Comparison of ENCODE assay signal across 25 cellular contexts in genomic region chr1:94672001-94672400, GRCh38.
A peak's percentile ranks its signal among the peaks of the same experiment; 100 is the strongest.
DNase-seq lines count a peak whose midpoint lies in the region; ATAC-seq and TF ChIP-seq lines count a peak whose summit lies in the region.
"Had no signal": no experiment of that assay in that cellular context is flagged by ENCODE, and none has a peak within 500 bp of the region (broad histone marks: within the 10 kb centered on the region; RNA-seq: fewer than 3 reads in every experiment).

No MANE protein-coding gene starts in this region.

- H3K27ac Mint-ChIP-seq in progenitor cell of endocrine pancreas: peak overlapping the region; percentile 51
- H3K27ac Mint-ChIP-seq: CD4-positive, alpha-beta memory T cell; IgD-negative memory B cell had no signal

- CTCF ChIA-PET in IMR-90 (lab: Yijun Ruan, JAX): no interaction called here

- H4K20me1 ChIP-seq in IMR-90 (ENCODE audit: insufficient read depth, low read length): no peaks in the 10 kb centered on the region

- H4K91ac ChIP-seq in IMR-90 (ENCODE audit: insufficient read depth, low read depth, low read length): peak overlapping the region; percentile 96

- H2BK120ac ChIP-seq in IMR-90 (ENCODE audit: low read depth, low read length): peak overlapping the region; percentile 96

- DNase-seq in AG08395 (ENCODE audit: low spot score) (peak; percentile 21), IMR-90 (no peak), fibroblast of the aortic adventitia (ENCODE audit: low read depth) (peak; percentile 79), progenitor cell of endocrine pancreas (ENCODE audit: low spot score, unreplicated experiment) (no peak), SHP77 treated with DMSO at 0.1 percent for 48 hours (lab: John Stamatoyannopoulos, UW) (no peak), DMS79 treated with DMSO at 0.1 percent for 48 hours (lab: John Stamatoyannopoulos, UW) (no peak), NCI-H774 (lab: John Stamatoyannopoulos, UW) (no peak)
- DNase-seq: 8988T; ACHN; C1 segment of cervical spinal cord; CD4-positive, alpha-beta memory T cell; COR-L47; DMS53; EL; GDM1; GM23248; H9; MM.1S; NCI-H2029 treated with DMSO at 0.1 percent for 48 hours; NCI-H446 treated with DMSO at 0.1 percent for 48 hours; NCI-H526; Right ventricle myocardium superior; RPMI8226 had no signal

- peak overlapping the region; percentile 97 for H3K18ac ChIP-seq in IMR-90 (ENCODE audit: low read depth, low read length)

- H3K9me1 ChIP-seq in IMR-90 (ENCODE audit: insufficient read depth, low read length): peaks cover 13% of the 10 kb centered on the region

- H3K27ac ChIP-seq in IMR-90 (ENCODE audit: insufficient read depth, low read length): peak overlapping the region; percentile 85
- H3K27ac ChIP-seq: GM23248, KMS-11 had no signal

- peaks cover 22% of the 10 kb centered on the region for H3K4me1 ChIP-seq in IMR-90 (ENCODE audit: control insufficient read depth, insufficient read depth, low read length)

- H3K36me3 ChIP-seq in IMR-90 (ENCODE audit: control insufficient read depth, insufficient read depth, low read length): no peaks in the 10 kb centered on the region

- peak overlapping the region; percentile 99 for H2AK5ac ChIP-seq in IMR-90 (ENCODE audit: low read depth, low read length)

- peak overlapping the region; percentile 99 for H2BK20ac ChIP-seq in IMR-90 (ENCODE audit: low read depth, low read length)

- H3K9ac ChIP-seq in IMR-90 (ENCODE audit: low read depth, low read length): no peak overlapping the region
- H3K9ac ChIP-seq: GM23248, KMS-11 had no signal

- WGBS in IMR-90 (ENCODE audit: extremely low coverage in 2 of 2, insufficient read length in 1 of 2), 2 experiments: no CpG with 5 or more reads among the region's 2 CpGs

- intact Hi-C loops in IMR-90 (cut with micrococcal nuclease): no loop called here

- H3K14ac ChIP-seq in IMR-90 (replicated peaks; ENCODE audit: low read depth, low read length): peak overlapping the region; percentile 98

- H2BK15ac ChIP-seq in IMR-90 (ENCODE audit: low read depth, low read length): peak overlapping the region; percentile 100

- dilution Hi-C loops in IMR-90 (cut with HindIII; ENCODE audit: low sequenced_read_pairs, unreplicated experiment): no loop called here

- H2AFZ ChIP-seq in IMR-90 (replicated peaks; ENCODE audit: low read length, poor library complexity): peak overlapping the region; percentile 18
- H2AFZ ChIP-seq: GM23248 had no signal

- H3K9me3 ChIP-seq in IMR-90 (ENCODE audit: control insufficient read depth, insufficient read depth, low read length): no peaks in the 10 kb centered on the region

- H2BK5ac ChIP-seq in IMR-90 (ENCODE audit: low read depth, low read length, poor library complexity, severe bottlenecking): peak overlapping the region; percentile 99

- H3K79me1 ChIP-seq in IMR-90 (ENCODE audit: low read depth in 1 of 2, low read length in 2 of 2): peaks cover 0 to 20% of the 10 kb centered on the region in 2 experiments; a peak in 1 of 4 replicates

- H3K4me3 Mint-ChIP-seq in progenitor cell of endocrine pancreas (ENCODE audit: low read depth): no peak overlapping the region
- H3K4me3 Mint-ChIP-seq: CD4-positive, alpha-beta memory T cell; H9; IgD-negative memory B cell had no signal

- TF ChIP-seq CTCF in IMR-90 (conservative IDR thresholded peaks at IDR 0.05; ENCODE audit: low read depth, low read length) (no peak), fibroblast of the aortic adventitia (IDR thresholded peaks at IDR 0.05; ENCODE audit: insufficient read depth, low read length) (no peak), progenitor cell of endocrine pancreas (IDR thresholded peaks at IDR 0.05; ENCODE audit: unreplicated experiment) (no peak)

- no peaks in the 10 kb centered on the region for H3K27me3 Mint-ChIP-seq in progenitor cell of endocrine pancreas

- peak overlapping the region; percentile 99 for H3K4ac ChIP-seq in IMR-90 (ENCODE audit: low read depth, low read length)

- H4K5ac ChIP-seq in IMR-90 (ENCODE audit: low read depth, low read length): peak overlapping the region; percentile 95

- H3K27me3 ChIP-seq in IMR-90 (ENCODE audit: control insufficient read depth, insufficient read depth, low read length): no peaks in the 10 kb centered on the region

- POLR2A ChIA-PET in IMR-90 (lab: Charles Lee; ENCODE audit: unreplicated experiment): interaction anchor here (0.9 kb wide), 1 partner anchor 27 kb away, joined by 3 read pairs; no protein-coding TSS in a partner anchor

- peak overlapping the region; percentile 88; the same call in 1 of the 2 replicates for H3K23ac ChIP-seq in IMR-90 (ENCODE audit: low read depth, low read length)

- H3K56ac ChIP-seq in IMR-90 (ENCODE audit: extremely low read depth, insufficient read depth, low read length): peak overlapping the region; percentile 29

- peaks cover 25% of the 10 kb centered on the region for H3K36me3 Mint-ChIP-seq in progenitor cell of endocrine pancreas (ENCODE audit: insufficient read depth)
- H3K36me3 Mint-ChIP-seq: CD4-positive, alpha-beta memory T cell; IgD-negative memory B cell had no signal

- BruUV-seq in IMR-90 (replicated peaks; lab: Mats Ljungman, UMichigan): no TSS peak

- H3K9me3 Mint-ChIP-seq in progenitor cell of endocrine pancreas (ENCODE audit: low read depth): peaks cover 7% of the 10 kb centered on the region
- H3K9me3 Mint-ChIP-seq: CD4-positive, alpha-beta memory T cell; H9; IgD-negative memory B cell had no signal

- H4K8ac ChIP-seq in IMR-90 (ENCODE audit: low read depth in 2 of 2, low read length in 2 of 2): peak overlapping the region; percentile 80 to 94

- H2AK9ac ChIP-seq in IMR-90 (replicated peaks; ENCODE audit: low read depth, low read length, poor library complexity): peak overlapping the region; percentile 83

- no peak for ATAC-seq in IMR-90 (ENCODE audit: low read depth)

- H3K4me3 ChIP-seq in IMR-90 (ENCODE audit: insufficient read depth, low read depth, low read length) (no peak overlapping the region), fibroblast of the aortic adventitia (ENCODE audit: low read depth, low read length) (no peak overlapping the region)
- H3K4me3 ChIP-seq: GM23248 had no signal

- no peak for TF ChIP-seq RAD21 in IMR-90 (IDR thresholded peaks at IDR 0.05; ENCODE audit: low read length)

- H3K4me1 Mint-ChIP-seq in progenitor cell of endocrine pancreas (ENCODE audit: low read depth): peaks cover 36% of the 10 kb centered on the region
- H3K4me1 Mint-ChIP-seq: CD4-positive, alpha-beta memory T cell; IgD-negative memory B cell had no signal

- TF ChIP-seq POLR2A in IMR-90 (IDR thresholded peaks at IDR 0.05; ENCODE audit: low read depth, low read length): no peak

- in situ Hi-C loops in IMR-90 (cut with MboI; ENCODE audit: low sequenced_read_pairs): no loop called here

- H3K4me2 ChIP-seq in IMR-90 (ENCODE audit: low read depth, low read length): no peak overlapping the region
- H3K4me2 ChIP-seq: KMS-11 had no signal

TF ChIP-seq in IMR-90, 13 proteins besides CTCF, POLR2A, EP300 and RAD21:
- TF ChIP-seq CHD1 (IDR thresholded peaks at IDR 0.05; ENCODE audit: low read depth, low read length) (no peak), MXI1 (IDR thresholded peaks at IDR 0.05; ENCODE audit: borderline replicate concordance, low read depth, low read length) (no peak), CEBPB (IDR thresholded peaks at IDR 0.05; ENCODE audit: low read depth, low read length) (no peak), RCOR1 (IDR thresholded peaks at IDR 0.05; ENCODE audit: insufficient replicate concordance, low read length) (no peak), BHLHE40 (IDR thresholded peaks at IDR 0.05; ENCODE audit: low read depth, low read length) (no peak), MAZ (IDR thresholded peaks at IDR 0.05; ENCODE audit: borderline replicate concordance, low read depth, low read length) (no peak), RFX5 (IDR thresholded peaks at IDR 0.05; ENCODE audit: low read depth, low read length) (no peak), MAFK (IDR thresholded peaks at IDR 0.05; ENCODE audit: low read depth, low read length) (no peak), FOS (IDR thresholded peaks at IDR 0.05; ENCODE audit: low read depth, low read length) (no peak), USF2 (IDR thresholded peaks at IDR 0.05; ENCODE audit: low read depth, low read length) (no peak), ELK1 (IDR thresholded peaks at IDR 0.05; ENCODE audit: borderline replicate concordance, low read depth, low read length) (no peak), SMC3 (IDR thresholded peaks at IDR 0.05; ENCODE audit: low read depth, low read length) (no peak), NFE2L2 (IDR thresholded peaks at IDR 0.05; ENCODE audit: low read depth, low read length) (no peak)

Comparison
In these comparisons a context has a peak if more than half of its experiments do, and no peak if none do; other contexts are left out.
1. DNase-seq: peak in AG08395 (single experiment) and fibroblast of the aortic adventitia (single experiment); none in IMR-90 (single experiment), progenitor cell of endocrine pancreas (single experiment), SHP77 treated with DMSO at 0.1 percent for 48 hours (single experiment), DMS79 treated with DMSO at 0.1 percent for 48 hours (single experiment) and NCI-H774 (single experiment).